In genomic region chr1:22450421-22451021, GRCh38 we compare ENCODE assay signal across 1 cellular context.
A peak's percentile ranks its signal among the peaks of the same experiment; 100 is the strongest.
TF ChIP-seq lines count a peak whose summit lies in the region.

No MANE protein-coding gene starts in this region.

TF ChIP-seq in HepG2, 621 proteins besides CTCF, POLR2A, EP300 and RAD21 (continued from another document and continues in another):
- peak; percentile 54; the same call in 1 of the 2 replicates for TF ChIP-seq ARID4A (CRISPR knock-in tag; IDR thresholded peaks at IDR 0.05; ENCODE audit: borderline replicate concordance)
- no peak for TF ChIP-seq RFX3 (CRISPR knock-in tag; IDR thresholded peaks at IDR 0.05)
- TF ChIP-seq MTA3 (CRISPR knock-in tag; IDR thresholded peaks at IDR 0.05), result no peak
- no peak for TF ChIP-seq ZC3H4 (CRISPR knock-in tag; IDR thresholded peaks at IDR 0.05; ENCODE audit: borderline replicate concordance)
- no peak for TF ChIP-seq LCORL (IDR thresholded peaks at IDR 0.05)
- TF ChIP-seq LCORL (CRISPR knock-in tag; IDR thresholded peaks at IDR 0.05), result peak; percentile 82; the same call in 1 of the 2 replicates
- TF ChIP-seq ATM (IDR thresholded peaks at IDR 0.05; ENCODE audit: borderline replicate concordance), result no peak
- TF ChIP-seq ARID5B (CRISPR knock-in tag; IDR thresholded peaks at IDR 0.05), result peak; percentile 65; the same call in 1 of the 2 replicates
- TF ChIP-seq ZNF263 (CRISPR knock-in tag; IDR thresholded peaks at IDR 0.05), result no peak
- TF ChIP-seq REST (IDR thresholded peaks at IDR 0.05; ENCODE audit: borderline replicate concordance in 1 of 2, low read depth in 1 of 2, low read length in 2 of 2), result no peak
- no peak for TF ChIP-seq SRSF4 (IDR thresholded peaks at IDR 0.05; ENCODE audit: low read depth, low read length, poor library complexity, severe bottlenecking)
- no peak for TF ChIP-seq ZNF12 (CRISPR knock-in tag; IDR thresholded peaks at IDR 0.05)
- no peak for TF ChIP-seq ZNF569 (CRISPR knock-in tag; IDR thresholded peaks at IDR 0.05; ENCODE audit: borderline replicate concordance)
- TF ChIP-seq ZBTB38 (CRISPR knock-in tag; IDR thresholded peaks at IDR 0.05), result no peak
- TF ChIP-seq ZNF83 (CRISPR knock-in tag; IDR thresholded peaks at IDR 0.05; ENCODE audit: borderline replicate concordance), result no peak
- TF ChIP-seq ZBTB7B (CRISPR knock-in tag; IDR thresholded peaks at IDR 0.05), result no peak
- TF ChIP-seq FLYWCH1 (CRISPR knock-in tag; IDR thresholded peaks at IDR 0.05), result no peak
- no peak for TF ChIP-seq SNAPC2 (CRISPR knock-in tag; IDR thresholded peaks at IDR 0.05)
- TF ChIP-seq ZSCAN21 (CRISPR knock-in tag; IDR thresholded peaks at IDR 0.05; ENCODE audit: borderline replicate concordance), result 0 out of 2 replicates have a peak, but pooled peaks have one; percentile 45
- TF ChIP-seq SIN3B (IDR thresholded peaks at IDR 0.05; ENCODE audit: low read length), result no peak
- TF ChIP-seq ZNF597 (CRISPR knock-in tag; IDR thresholded peaks at IDR 0.05), result no peak
- TF ChIP-seq RFX1 (IDR thresholded peaks at IDR 0.05), result no peak
- TF ChIP-seq ZBTB39 (CRISPR knock-in tag; IDR thresholded peaks at IDR 0.05), result no peak
- no peak for TF ChIP-seq ZFP36 (IDR thresholded peaks at IDR 0.05; ENCODE audit: borderline replicate concordance, low read depth, low read length, partially characterized antibody)
- TF ChIP-seq KDM5B (CRISPR knock-in tag; IDR thresholded peaks at IDR 0.05; ENCODE audit: borderline replicate concordance), result no peak
- TF ChIP-seq ATF7 (IDR thresholded peaks at IDR 0.05), result 0 out of 2 replicates have a peak, but pooled peaks have one; percentile 22
- TF ChIP-seq ATF7 (CRISPR knock-in tag; IDR thresholded peaks at IDR 0.05), result no peak
- no peak for TF ChIP-seq GABPA (IDR thresholded peaks at IDR 0.05; ENCODE audit: low read depth, low read length)
- TF ChIP-seq GABPA (CRISPR knock-in tag; IDR thresholded peaks at IDR 0.05; ENCODE audit: low read depth), result no peak
- TF ChIP-seq ZFP37 (CRISPR knock-in tag; IDR thresholded peaks at IDR 0.05; ENCODE audit: borderline replicate concordance), result no peak
- TF ChIP-seq CSRNP2 (CRISPR knock-in tag; conservative IDR thresholded peaks at IDR 0.05; ENCODE audit: low read depth), result no peak
- TF ChIP-seq ZNF282 (IDR thresholded peaks at IDR 0.05; ENCODE audit: partially characterized antibody), result no peak
- TF ChIP-seq AHR (CRISPR knock-in tag; IDR thresholded peaks at IDR 0.05), result no peak
- no peak; the same call in 1 of the 2 replicates for TF ChIP-seq RXRA (CRISPR knock-in tag; IDR thresholded peaks at IDR 0.05)
- TF ChIP-seq KLF9 (CRISPR knock-in tag; IDR thresholded peaks at IDR 0.05; ENCODE audit: low read depth), result no peak
- TF ChIP-seq DBP (CRISPR knock-in tag; IDR thresholded peaks at IDR 0.05; ENCODE audit: not compliant biosample characterization), result no peak
- peak; percentile 44 for TF ChIP-seq MAX (IDR thresholded peaks at IDR 0.05)
- TF ChIP-seq POGZ (CRISPR knock-in tag; IDR thresholded peaks at IDR 0.05), result no peak
- TF ChIP-seq HMGA1 (CRISPR knock-in tag; conservative IDR thresholded peaks at IDR 0.05), result no peak
- TF ChIP-seq CBX1 (IDR thresholded peaks at IDR 0.05; ENCODE audit: low read depth), result no peak
- TF ChIP-seq DPF2 (CRISPR knock-in tag; IDR thresholded peaks at IDR 0.05; ENCODE audit: borderline replicate concordance, low read depth), result no peak
- no peak for TF ChIP-seq BRF2 (CRISPR knock-in tag; IDR thresholded peaks at IDR 0.05)
- no peak for TF ChIP-seq IKZF4 (CRISPR knock-in tag; IDR thresholded peaks at IDR 0.05; ENCODE audit: borderline replicate concordance, low read depth, not compliant biosample characterization)
- TF ChIP-seq ZNF260 (CRISPR knock-in tag; IDR thresholded peaks at IDR 0.05; ENCODE audit: borderline replicate concordance, low read depth), result no peak
- no peak for TF ChIP-seq ARNT (IDR thresholded peaks at IDR 0.05)
- peak; percentile 46; the same call in 1 of the 2 replicates for TF ChIP-seq PITX1 (CRISPR knock-in tag; IDR thresholded peaks at IDR 0.05)
- no peak for TF ChIP-seq ZNF879 (CRISPR knock-in tag; IDR thresholded peaks at IDR 0.05)
